8 cellular contexts compared by ENCODE assay signal in genomic region chr9:65676389-65676788, GRCh38. TPM values are rescaled to one million over a fixed set of nuclear protein-coding genes. Genes with fewer than 3 reads are reported as not detected.
DNase-seq lines count a peak whose midpoint lies in the region; ATAC-seq, FAIRE-seq and TF ChIP-seq lines count a peak whose summit lies in the region.
"Not testable (repeated sequence)": the region's sequence is repeated elsewhere in the genome, so short reads cannot be mapped to it uniquely, and the experiment has no call there.

No MANE protein-coding gene starts in this region.

- SMC1A ChIA-PET in GM12878 (lab: Charles Lee; ENCODE audit: uncharacterized antibody, unreplicated experiment), result not testable (repeated sequence)

- in situ Hi-C loops in HAP-1 (cut with MboI; ENCODE audit: low sequenced_read_pairs); GM12878 (cut with MboI): not testable (repeated sequence)

- not testable (repeated sequence) for H3K36me3 Mint-ChIP-seq in activated CD8-positive, alpha-beta T cell treated with anti-CD3 and anti-CD28 coated beads, Interleukin-2, amount 10 ng/mL, durations not matched to agents 7 days and 5 days (ENCODE audit: low read depth)

- CTCF ChIA-PET in AG04450 (lab: Charles Lee); activated CD8-positive, alpha-beta T cell treated with anti-CD3 and anti-CD28 coated beads, Interleukin-2, amount 10 ng/mL, durations not matched to agents 7 days and 5 days (lab: Charles Lee); GM12878 (lab: Yijun Ruan, JAX): not testable (repeated sequence)

- not testable (repeated sequence) for DNase-seq in AG04450 (ENCODE audit: low read depth, low spot score); HAP-1 (ENCODE audit: low spot score in 2 of 2); activated CD8-positive, alpha-beta T cell treated with anti-CD3 and anti-CD28 coated beads, Interleukin-2, amount 10 ng/mL, durations not matched to agents 7 days and 5 days; GM12878 (ENCODE audit: low read depth, low spot score); fibroblast of pulmonary artery (ENCODE audit: low read depth)
- peak in 2 of 3 donors; percentile 28 to 79 for DNase-seq in Peyer's patch
- peak; percentile 19 for DNase-seq in stimulated activated CD4-positive, alpha-beta T cell treated with anti-CD3 and anti-CD28 coated beads, Interleukin-1b, Interleukin-23, amount 100 ng/mL, for 48 hours

- not testable (repeated sequence) for H3K79me2 ChIP-seq in GM12878 (ENCODE audit: control insufficient read depth, insufficient read depth, low read length)

- not testable (repeated sequence) for TF ChIP-seq CTCF in AG04450 (IDR thresholded peaks at IDR 0.05; ENCODE audit: low read depth, low read length); Peyer's patch (IDR thresholded peaks at IDR 0.05); GM12878 (IDR thresholded peaks at IDR 0.05 in 2 of 3, conservative IDR thresholded peaks at IDR 0.05 in 1 of 3; ENCODE audit: control insufficient read depth in 2 of 3, extremely low read depth in 1 of 3, insufficient read depth in 1 of 3, low read depth in 3 of 3, low read length in 3 of 3); fibroblast of pulmonary artery (IDR thresholded peaks at IDR 0.05; ENCODE audit: low read length, missing control alignments)

- POLR2A ChIA-PET in AG04450 (lab: Yijun Ruan, JAX); activated CD8-positive, alpha-beta T cell treated with anti-CD3 and anti-CD28 coated beads, Interleukin-2, amount 10 ng/mL, durations not matched to agents 7 days and 5 days (lab: Charles Lee); GM12878 (lab: Charles Lee): not testable (repeated sequence)

- not testable (repeated sequence) for H3K9me3 ChIP-seq in AG04450 (ENCODE audit: control insufficient read depth, insufficient read depth, low read length); HAP-1; Peyer's patch; GM12878 (replicated peaks; ENCODE audit: control insufficient read depth, insufficient read depth, low read length); mucosa of rectum (ENCODE audit: control insufficient read depth in 2 of 2, low read length in 2 of 2)

- TF ChIP-seq RAD21 in GM12878 (IDR thresholded peaks at IDR 0.05; ENCODE audit: insufficient read depth, low read depth, low read length), result not testable (repeated sequence)

- not testable (repeated sequence) for H2AFZ ChIP-seq in GM12878 (ENCODE audit: control insufficient read depth, low read depth, low read length)

- H3K27me3 Mint-ChIP-seq in activated CD8-positive, alpha-beta T cell treated with anti-CD3 and anti-CD28 coated beads, Interleukin-2, amount 10 ng/mL, durations not matched to agents 7 days and 5 days (ENCODE audit: low read depth), result not testable (repeated sequence)

- not testable (repeated sequence) for H3K4me1 ChIP-seq in HAP-1; Peyer's patch; GM12878 (ENCODE audit: control insufficient read depth, insufficient read depth, low read length); mucosa of rectum (ENCODE audit: control insufficient read depth in 2 of 2, insufficient read depth in 2 of 2, low read length in 2 of 2)

- H3K4me3 Mint-ChIP-seq in activated CD8-positive, alpha-beta T cell treated with anti-CD3 and anti-CD28 coated beads, Interleukin-2, amount 10 ng/mL, durations not matched to agents 7 days and 5 days, result peak overlapping the region; percentile 64

- TF ChIP-seq POLR2A in Peyer's patch (IDR thresholded peaks at IDR 0.05), result peak in 1 of 2 donors; percentile 35
- TF ChIP-seq POLR2A in GM12878 (IDR thresholded peaks at IDR 0.05; ENCODE audit: low read depth, low read length), result not testable (repeated sequence)

- H3K27ac Mint-ChIP-seq in activated CD8-positive, alpha-beta T cell treated with anti-CD3 and anti-CD28 coated beads, Interleukin-2, amount 10 ng/mL, durations not matched to agents 7 days and 5 days, result peak overlapping the region; percentile 78

- not testable (repeated sequence) for FAIRE-seq in GM12878 (lab: Jason Lieb, UNC)

- intact Hi-C loops in GM12878 (cut with micrococcal nuclease; ENCODE audit: unreplicated experiment), result not testable (repeated sequence)

- H3K4me3 ChIP-seq in AG04450 (ENCODE audit: low read depth, low read length) (peak overlapping the region; percentile 43), HAP-1 (peak overlapping the region; percentile 20), Peyer's patch (peak overlapping the region in 2 of 4 donors; percentile 34 to 41), GM12878 (peak overlapping the region; percentile 69; the same call in 1 of the 2 replicates), fibroblast of pulmonary artery (replicated peaks; ENCODE audit: low read depth, low read length) (peak overlapping the region; percentile 48), mucosa of rectum (ENCODE audit: low read length in 2 of 2) (peak overlapping the region in 1 of 2 donors; percentile 48)

- H3K4me1 Mint-ChIP-seq in activated CD8-positive, alpha-beta T cell treated with anti-CD3 and anti-CD28 coated beads, Interleukin-2, amount 10 ng/mL, durations not matched to agents 7 days and 5 days (ENCODE audit: low read depth), result not testable (repeated sequence)

- TSS peak; percentile 71 for BruUV-seq in GM12878 (replicated peaks; lab: Mats Ljungman, UMichigan)

- not testable (repeated sequence) for H3K9ac ChIP-seq in GM12878 (ENCODE audit: control insufficient read depth, insufficient read depth, low read length); mucosa of rectum (ENCODE audit: low read depth in 1 of 2, low read length in 2 of 2)

- H3K27me3 ChIP-seq in AG04450 (ENCODE audit: control insufficient read depth, insufficient read depth, low read length); HAP-1 (ENCODE audit: low read depth); Peyer's patch; GM12878 (replicated peaks in 1 of 2; ENCODE audit: control insufficient read depth in 2 of 2, insufficient read depth in 2 of 2, low read length in 1 of 2); mucosa of rectum (ENCODE audit: control insufficient read depth in 2 of 2, insufficient read depth in 2 of 2, low read length in 2 of 2): not testable (repeated sequence)

- not testable (repeated sequence) for H3K36me3 ChIP-seq in HAP-1 (replicated peaks); Peyer's patch; GM12878 (ENCODE audit: control insufficient read depth in 2 of 2, insufficient read depth in 2 of 2, low read length in 1 of 2); mucosa of rectum (ENCODE audit: control insufficient read depth in 2 of 2, insufficient read depth in 2 of 2, low read length in 2 of 2)

- not testable (repeated sequence) for TF ChIP-seq EP300 in GM12878 (IDR thresholded peaks at IDR 0.05; ENCODE audit: borderline replicate concordance in 1 of 2, control insufficient read depth in 1 of 2, low read depth in 2 of 2, low read length in 2 of 2)

- RAD21 ChIA-PET in GM12878 (lab: Charles Lee; ENCODE audit: unreplicated experiment), result not testable (repeated sequence)

- H3K27ac ChIP-seq in AG04450 (ENCODE audit: low read depth, low read length); GM12878 (ENCODE audit: control insufficient read depth, insufficient read depth): not testable (repeated sequence)
- H3K27ac ChIP-seq in Peyer's patch (peak overlapping the region; percentile 41 to 75 (median 54)), mucosa of rectum (ENCODE audit: low read depth in 2 of 2, low read length in 2 of 2) (peak overlapping the region; percentile 16 to 58)

- H3K4me2 ChIP-seq in GM12878 (ENCODE audit: control insufficient read depth, insufficient read depth), result peak overlapping the region; percentile 55; the same call in 1 of the 2 replicates

- not testable (repeated sequence) for H4K20me1 ChIP-seq in GM12878 (ENCODE audit: control insufficient read depth, insufficient read depth)

- not testable (repeated sequence) for H3K9me3 Mint-ChIP-seq in activated CD8-positive, alpha-beta T cell treated with anti-CD3 and anti-CD28 coated beads, Interleukin-2, amount 10 ng/mL, durations not matched to agents 7 days and 5 days (ENCODE audit: insufficient read depth)

- ATAC-seq in activated CD8-positive, alpha-beta T cell treated with anti-CD3 and anti-CD28 coated beads, Interleukin-2, amount 10 ng/mL, durations not matched to agents 7 days and 5 days; GM12878: not testable (repeated sequence)

- 2% methylated on average over 6 of the region's 11 CpGs for WGBS in GM12878 (ENCODE audit: insufficient coverage, insufficient replicate concordance, low lambda C conversion rate, missing lambda C conversion rate)

RNA-seq across cellular contexts. Expression of gene ZNG1E, which starts 0.7 kb away (rescaled TPM):
- polyA plus RNA-seq in AG04450 (2011; rRNA removed) (21.8 and 25.7 TPM in 2 replicates), GM12878 (2011; rRNA removed) (116 and 156 TPM in 2 replicates), GM12878 (2014; fragmentation: Illumina TruSeq; extraction: Trizol) (88.1 and 112 TPM in 2 replicates), GM12878 (2014; fragmentation: Nextera tagmentation; extraction: Ambion mirVana) (100 to 1,000 TPM; 169 to 182 TPM), GM12878 (2014; rRNA removed) (73.2 and 83.3 TPM in 2 replicates), GM12878 (2016; fragmentation: Nextera tagmentation; extraction: Ambion mirVana) (100 to 1,000 TPM; 169 to 170 TPM)
- polyA minus RNA-seq in AG04450 (2011; rRNA and poly(A)+ RNA removed), result 20.6 and 28.0 TPM in 2 replicates
- total RNA-seq in Peyer's patch (10 to 100 TPM; 44.6 to 88.1 (median 68.3) TPM), GM12878 (2014; rRNA removed) (75.4 and 84.5 TPM in 2 replicates), GM12878 (2014; rRNA removed; fragmentation: Illumina TruSeq; extraction: Trizol) (118 and 124 TPM in 2 replicates), GM12878 (2021) (54.8 and 73.2 TPM in 2 replicates)
- total RNA-seq in activated CD8-positive, alpha-beta T cell treated with anti-CD3 and anti-CD28 coated beads, Interleukin-2, amount 10 ng/mL, durations not matched to agents 7 days and 5 days, result 10 to 100 TPM; 39.4 to 44.5 TPM
- total RNA-seq in GM12878 (2013; cell fraction: nucleolus; rRNA removed), result 643 and 692 TPM in 2 replicates
- polyA plus RNA-seq in GM12878 (2011; ENCODE audit: low read depth), result 55.0 TPM
- polyA plus RNA-seq in GM12878 (2011; cell fraction: cytosol; rRNA removed), result 27.3 and 28.2 TPM in 2 replicates
- polyA plus RNA-seq in GM12878 (2011; cell fraction: nucleus; rRNA removed), result 166 and 184 TPM in 2 replicates
- 56.3 and 69.0 TPM in 2 replicates for polyA plus RNA-seq in GM12878 (2012)
- polyA minus RNA-seq in GM12878 (2011; rRNA and poly(A)+ RNA removed), result 76.4 and 95.0 TPM in 2 replicates
- 18.7 and 22.6 TPM in 2 replicates for polyA minus RNA-seq in GM12878 (2011; cell fraction: cytosol; rRNA and poly(A)+ RNA removed)
- 183 and 313 TPM in 2 replicates for polyA minus RNA-seq in GM12878 (2011; cell fraction: nucleus; rRNA and poly(A)+ RNA removed)
